13 cellular contexts compared by ENCODE assay signal in the genomic region with DNA sequence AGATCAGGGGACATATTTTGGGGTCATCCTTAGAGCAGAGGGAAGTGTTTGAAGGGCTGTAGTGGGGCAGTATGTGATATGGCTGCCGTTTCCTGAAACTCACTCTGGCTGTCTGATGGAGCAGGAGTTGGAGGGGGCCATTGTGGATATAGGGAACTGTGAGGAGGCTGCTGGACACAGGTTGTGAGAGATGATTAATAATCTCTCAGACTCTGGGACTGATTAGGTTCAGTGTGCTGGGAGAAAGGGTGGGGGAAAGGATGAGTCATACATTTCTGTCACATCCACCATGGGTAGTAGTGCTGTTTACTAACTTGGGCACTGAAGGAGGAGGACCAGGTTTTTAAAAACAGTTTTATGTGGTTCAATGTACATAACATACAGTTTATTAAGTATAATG. TPM values are rescaled to one million over a fixed set of nuclear protein-coding genes. Genes with fewer than 3 reads are reported as not detected.
A peak's percentile ranks its signal among the peaks of the same experiment; 100 is the strongest.
DNase-seq lines count a peak whose midpoint lies in the region; ATAC-seq, FAIRE-seq and TF ChIP-seq lines count a peak whose summit lies in the region.
"Had no signal": no experiment of that assay in that cellular context is flagged by ENCODE, and none has a peak within 500 bp of the region (broad histone marks: within the 10 kb centered on the region; RNA-seq: fewer than 3 reads in every experiment).

No MANE protein-coding gene starts in this region.

- peaks cover 2% of the 10 kb centered on the region for H4K20me1 ChIP-seq in endothelial cell of umbilical vein (replicated peaks; ENCODE audit: control insufficient read depth, extremely low read depth, insufficient read depth, low read length)

- H3K4me3 ChIP-seq in left ventricle myocardium inferior, result no peak overlapping the region
- H3K4me3 ChIP-seq in endothelial cell of umbilical vein (replicated peaks in 1 of 3; ENCODE audit: insufficient read depth in 1 of 3, low read depth in 1 of 3, low read length in 3 of 3), result no peak overlapping the region
- H3K4me3 ChIP-seq: gastroesophageal sphincter, SK-N-MC had no signal

- H3K4me1 Mint-ChIP-seq in stimulated activated naive CD8-positive, alpha-beta T cell treated with anti-CD3 and anti-CD28 coated beads, Interleukin-15, amount 100 ng/mL, for 72 hours, result peaks cover 33% of the 10 kb centered on the region

- dilution Hi-C loops in endothelial cell of umbilical vein (cut with MboI; ENCODE audit: extremely low pct_ligation_motif_present, low sequenced_read_pairs), result no loop called here

- ATAC-seq in Right ventricle myocardium superior (ENCODE audit: poor library complexity) (no peak), HG02571 (IDR thresholded peaks at IDR 0.05; ENCODE audit: unreplicated experiment) (no peak)
- ATAC-seq in stimulated activated naive CD8-positive, alpha-beta T cell treated with anti-CD3 and anti-CD28 coated beads, Interleukin-15, amount 100 ng/mL, for 72 hours, result peak; percentile 31
- ATAC-seq: gastroesophageal sphincter had no signal

- no peak overlapping the region for H3K4me2 ChIP-seq in endothelial cell of umbilical vein (ENCODE audit: insufficient read depth, low read length)

- peak; percentile 72 for FAIRE-seq in RCC 7860 (lab: Jason Lieb, UNC)
- FAIRE-seq in endothelial cell of umbilical vein (lab: Jason Lieb, UNC), result peak; percentile 42

- no peak for TF ChIP-seq POLR2A in endothelial cell of umbilical vein (IDR thresholded peaks at IDR 0.05; ENCODE audit: low read depth, low read length)

- H3K9me1 ChIP-seq in endothelial cell of umbilical vein (replicated peaks; ENCODE audit: control insufficient read depth, extremely low read depth, insufficient read depth, low read length), result no peaks in the 10 kb centered on the region

- no peaks in the 10 kb centered on the region for H3K36me3 ChIP-seq in left ventricle myocardium inferior
- H3K36me3 ChIP-seq in endothelial cell of umbilical vein (ENCODE audit: control insufficient read depth in 2 of 2, extremely low read depth in 1 of 2, insufficient read depth in 2 of 2, low read length in 2 of 2), result no peaks in the 10 kb centered on the region
- H3K36me3 ChIP-seq: gastroesophageal sphincter had no signal

- no peak overlapping the region for H3K4me3 Mint-ChIP-seq in stimulated activated naive CD8-positive, alpha-beta T cell treated with anti-CD3 and anti-CD28 coated beads, Interleukin-15, amount 100 ng/mL, for 72 hours

- H3K27ac ChIP-seq in left ventricle myocardium inferior (replicated peaks), result peak overlapping the region; percentile 100
- no peak overlapping the region for H3K27ac ChIP-seq in endothelial cell of umbilical vein (ENCODE audit: insufficient read depth, low read depth, low read length)
- H3K27ac ChIP-seq: gastroesophageal sphincter, SK-N-MC had no signal

- H3K27me3 Mint-ChIP-seq in stimulated activated naive CD8-positive, alpha-beta T cell treated with anti-CD3 and anti-CD28 coated beads, Interleukin-15, amount 100 ng/mL, for 72 hours, result no peaks in the 10 kb centered on the region

- BruUV-seq in endothelial cell of umbilical vein (replicated peaks; lab: Mats Ljungman, UMichigan), result no TSS peak

- H3K4me1 ChIP-seq in left ventricle myocardium inferior (peaks cover 70% of the 10 kb centered on the region), endothelial cell of umbilical vein (ENCODE audit: control insufficient read depth, extremely low read depth, insufficient read depth, low read length) (peaks cover 9% of the 10 kb centered on the region)

- CTCF ChIA-PET in endothelial cell of umbilical vein (lab: Charles Lee), result interaction anchor here (1.1 kb wide), 1 partner anchor 10 kb away, joined by 3 read pairs; no protein-coding TSS in a partner anchor

- H3K79me2 ChIP-seq in endothelial cell of umbilical vein (ENCODE audit: control insufficient read depth, insufficient read depth, low read length), result no peaks in the 10 kb centered on the region

- no peak overlapping the region for H2AFZ ChIP-seq in endothelial cell of umbilical vein (ENCODE audit: low read depth, low read length)

- peak overlapping the region; percentile 61 to 78 for H3K27ac Mint-ChIP-seq in stimulated activated naive CD8-positive, alpha-beta T cell treated with anti-CD3 and anti-CD28 coated beads, Interleukin-15, amount 100 ng/mL, for 72 hours
- H3K27ac Mint-ChIP-seq: naive B cell had no signal

- no peak for TF ChIP-seq CTCF in left ventricle myocardium inferior (IDR thresholded peaks at IDR 0.05; ENCODE audit: borderline replicate concordance)
- no peak for TF ChIP-seq CTCF in endothelial cell of umbilical vein (IDR thresholded peaks at IDR 0.05; ENCODE audit: extremely low read depth in 1 of 2, insufficient read depth in 1 of 2, low read depth in 1 of 2, low read length in 2 of 2)

- no peak overlapping the region for H3K9ac ChIP-seq in endothelial cell of umbilical vein (replicated peaks; ENCODE audit: extremely low read depth, insufficient read depth, low read length)

- H3K9me3 ChIP-seq in left ventricle myocardium inferior (replicated peaks) (no peaks in the 10 kb centered on the region), endothelial cell of umbilical vein (replicated peaks; ENCODE audit: control insufficient read depth, insufficient read depth, low read length) (no peaks in the 10 kb centered on the region)
- H3K9me3 ChIP-seq: Caco-2, gastroesophageal sphincter had no signal

- DNase-seq in left ventricle myocardium inferior (no peak), Right ventricle myocardium superior (no peak), RCC 7860 (ENCODE audit: low spot score) (peak; percentile 66), endothelial cell of umbilical vein (ENCODE audit: low read depth, low spot score) (peak; percentile 63), amniotic stem cell (lab: John Stamatoyannopoulos, UW) (no peak)
- peak in 1 of 2 donors; percentile 12 for DNase-seq in stimulated activated naive CD8-positive, alpha-beta T cell treated with anti-CD3 and anti-CD28 coated beads, Interleukin-15, amount 100 ng/mL, for 72 hours
- no peak for DNase-seq in activated effector memory CD4-positive, alpha-beta T cell treated with anti-CD3 and anti-CD28 coated beads, Interleukin-2, amount 50 U/mL, for 16 hours
- DNase-seq: Caco-2, naive B cell, NCI-H1092 treated with DMSO at 0.1 percent for 48 hours had no signal

- no peaks in the 10 kb centered on the region for H3K9me3 Mint-ChIP-seq in stimulated activated naive CD8-positive, alpha-beta T cell treated with anti-CD3 and anti-CD28 coated beads, Interleukin-15, amount 100 ng/mL, for 72 hours
- H3K9me3 Mint-ChIP-seq: naive B cell had no signal

- no peaks in the 10 kb centered on the region for H3K27me3 ChIP-seq in left ventricle myocardium inferior (ENCODE audit: low read depth)
- no peaks in the 10 kb centered on the region for H3K27me3 ChIP-seq in endothelial cell of umbilical vein (ENCODE audit: control insufficient read depth in 2 of 2, insufficient read depth in 2 of 2, low read length in 2 of 2)
- H3K27me3 ChIP-seq: gastroesophageal sphincter had no signal

- POLR2A ChIA-PET in endothelial cell of umbilical vein (lab: Charles Lee), result no interaction called here

- intact Hi-C loops in left ventricle myocardium inferior (cut with micrococcal nuclease) (no loop called here), Right ventricle myocardium superior (cut with DNase I) (no loop called here), endothelial cell of umbilical vein (cut with micrococcal nuclease) (no loop called here)

TF ChIP-seq in endothelial cell of umbilical vein, 7 proteins besides CTCF, POLR2A, EP300 and RAD21:
- peak; percentile 68 for TF ChIP-seq FOS (IDR thresholded peaks at IDR 0.05; ENCODE audit: borderline replicate concordance, insufficient read depth, low read length)
- TF ChIP-seq JUN (IDR thresholded peaks at IDR 0.05; ENCODE audit: borderline replicate concordance, insufficient read depth, insufficient read length, low read depth), result peak; percentile 81
- TF ChIP-seq POLR2AphosphoS5 (IDR thresholded peaks at IDR 0.05; ENCODE audit: insufficient read depth, low read depth, low read length), result no peak
TF ChIP-seq in endothelial cell of umbilical vein: peak in this region for 2.

RNA-seq across cellular contexts. Expression of gene B3GLCT, which starts 4.8 kb away (rescaled TPM):
- total RNA-seq in left ventricle myocardium inferior, result 19.5 TPM
- 14.6 TPM for total RNA-seq in Right ventricle myocardium superior
- 13.9 and 14.6 TPM in 2 replicates for total RNA-seq in endothelial cell of umbilical vein
- polyA plus RNA-seq in endothelial cell of umbilical vein, result 4.5 and 5.2 TPM in 2 replicates
- 5.3 and 5.4 TPM in 2 replicates for polyA plus RNA-seq in endothelial cell of umbilical vein (2011; cell fraction: cytosol; rRNA removed)
- 5.7 and 6.1 TPM in 2 replicates for polyA plus RNA-seq in endothelial cell of umbilical vein (2011; cell fraction: nucleus; rRNA removed)
- 8.0 and 9.7 TPM in 2 replicates for polyA plus RNA-seq in endothelial cell of umbilical vein (2012)
- polyA minus RNA-seq in endothelial cell of umbilical vein, result 10.3 and 14.4 TPM in 2 replicates
- polyA minus RNA-seq in endothelial cell of umbilical vein (2011; cell fraction: cytosol; rRNA and poly(A)+ RNA removed), result 3.3 TPM
- polyA minus RNA-seq in endothelial cell of umbilical vein (2011; cell fraction: nucleus; rRNA and poly(A)+ RNA removed), result 5.8 TPM in 2 replicates

RNA-seq across cellular contexts. Expression of gene HSPH1, which starts 42.9 kb away (rescaled TPM):
- total RNA-seq in left ventricle myocardium inferior, result 78.8 TPM
- total RNA-seq in Right ventricle myocardium superior, result 76.1 TPM
- total RNA-seq in endothelial cell of umbilical vein, result 98.1 and 124 TPM in 2 replicates
- 10.9 and 15.8 TPM in 2 replicates for polyA plus RNA-seq in endothelial cell of umbilical vein
- 32.8 and 33.1 TPM in 2 replicates for polyA plus RNA-seq in endothelial cell of umbilical vein (2011; cell fraction: cytosol; rRNA removed)
- 48.3 and 64.0 TPM in 2 replicates for polyA plus RNA-seq in endothelial cell of umbilical vein (2011; cell fraction: nucleus; rRNA removed)
- polyA plus RNA-seq in endothelial cell of umbilical vein (2012), result 112 and 183 TPM in 2 replicates
- polyA minus RNA-seq in endothelial cell of umbilical vein, result 15.7 and 18.2 TPM in 2 replicates
- 33.0 TPM for polyA minus RNA-seq in endothelial cell of umbilical vein (2011; cell fraction: cytosol; rRNA and poly(A)+ RNA removed)
- 21.7 and 29.5 TPM in 2 replicates for polyA minus RNA-seq in endothelial cell of umbilical vein (2011; cell fraction: nucleus; rRNA and poly(A)+ RNA removed)

Comparison
In these comparisons a context has a peak if more than half of its experiments do, and no peak if none do; other contexts are left out.
1. DNase-seq: peak in RCC 7860 (single experiment) and endothelial cell of umbilical vein (single experiment); none in left ventricle myocardium inferior (single experiment), Right ventricle myocardium superior (single experiment), activated effector memory CD4-positive, alpha-beta T cell treated with anti-CD3 and anti-CD28 coated beads, Interleukin-2, amount 50 U/mL, for 16 hours (single experiment) and amniotic stem cell (single experiment).